29 cellular contexts compared by ENCODE assay signal in the genomic region with DNA sequence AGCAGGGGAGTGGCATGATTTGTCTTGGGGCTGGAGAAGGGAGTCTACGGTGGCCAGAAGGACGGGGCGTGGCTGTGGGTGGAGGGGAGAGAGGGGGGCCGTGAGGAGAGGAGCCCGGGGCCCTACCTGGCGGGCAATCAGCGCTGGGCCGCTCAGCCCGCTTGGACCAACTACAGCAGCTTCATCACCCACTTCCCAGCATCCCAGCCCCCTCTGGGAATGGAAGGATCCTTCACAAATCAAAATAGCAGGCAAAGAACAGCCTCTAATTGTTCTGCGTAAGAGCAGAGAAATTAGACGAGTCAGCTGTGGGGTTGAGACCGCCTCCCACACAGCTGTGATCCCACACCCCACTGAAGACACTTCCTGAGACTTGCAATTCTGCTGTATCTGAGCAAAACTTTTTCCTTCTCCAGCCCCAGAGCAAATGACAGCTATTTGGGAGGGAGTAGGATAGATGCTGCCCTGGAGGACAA. TPM values are rescaled to one million over a fixed set of nuclear protein-coding genes. Genes with fewer than 3 reads are reported as not detected.
A peak's percentile ranks its signal among the peaks of the same experiment; 100 is the strongest.
DNase-seq lines count a peak whose midpoint lies in the region; ATAC-seq and TF ChIP-seq lines count a peak whose summit lies in the region.
"Had no signal": no experiment of that assay in that cellular context is flagged by ENCODE, and none has a peak within 500 bp of the region (broad histone marks: within the 10 kb centered on the region; RNA-seq: fewer than 3 reads in every experiment).

No MANE protein-coding gene starts in this region.

- H3K4me1 Mint-ChIP-seq in Caco-2 (ENCODE audit: low read depth, unreplicated experiment) (peaks cover 14% of the 10 kb centered on the region), WTC11 (0 out of 2 replicates have a peak, but pooled peaks cover 9% of the 10 kb centered on the region)
- H3K4me1 Mint-ChIP-seq in stimulated activated memory B cell treated with anti-CD40 and anti-IgM and Interleukin-4, amounts not matched to agents 10 μg/mL and 1 μg/mL and 100 μg/mL, for 72 hours = peaks cover 7% of the 10 kb centered on the region
- H3K4me1 Mint-ChIP-seq: activated B cell treated with CpG ODN at 0.5 μM for 24 hours had no signal

- no peaks in the 10 kb centered on the region for H3K9me3 ChIP-seq in Caco-2
- H3K9me3 ChIP-seq in OCI-LY7 (ENCODE audit: low read length) = no peaks in the 10 kb centered on the region
- H3K9me3 ChIP-seq: BLaER1, neutrophil had no signal

- H2AFZ ChIP-seq in OCI-LY7 (ENCODE audit: low read length) = no peak overlapping the region

- H3K27me3 ChIP-seq in Caco-2 (replicated peaks; ENCODE audit: control insufficient read depth, insufficient read depth, low read length) (no peaks in the 10 kb centered on the region), foreskin keratinocyte (peaks cover 20% of the 10 kb centered on the region)
- H3K27me3 ChIP-seq: BLaER1 had no signal

- H3K27me3 Mint-ChIP-seq in Caco-2 (ENCODE audit: insufficient read depth, unreplicated experiment) (no peaks in the 10 kb centered on the region), WTC11 (ENCODE audit: low read depth) (no peaks in the 10 kb centered on the region)
- H3K27me3 Mint-ChIP-seq in stimulated activated memory B cell treated with anti-CD40 and anti-IgM and Interleukin-4, amounts not matched to agents 10 μg/mL and 1 μg/mL and 100 μg/mL, for 72 hours = peaks cover 42% of the 10 kb centered on the region

- intact Hi-C loops in Caco-2 (cut with micrococcal nuclease; ENCODE audit: unreplicated experiment) (no loop called here), OCI-LY7 (cut with micrococcal nuclease; ENCODE audit: unreplicated experiment) (no loop called here)

- H3K36me3 Mint-ChIP-seq in Caco-2 (ENCODE audit: insufficient read depth, unreplicated experiment) (no peaks in the 10 kb centered on the region), WTC11 (no peaks in the 10 kb centered on the region)
- H3K36me3 Mint-ChIP-seq in stimulated activated memory B cell treated with anti-CD40 and anti-IgM and Interleukin-4, amounts not matched to agents 10 μg/mL and 1 μg/mL and 100 μg/mL, for 72 hours = no peaks in the 10 kb centered on the region
- H3K36me3 Mint-ChIP-seq: brain had no signal

- DNase-seq in Caco-2 (no peak), WTC11 (ENCODE audit: low spot score) (no peak), foreskin keratinocyte (no peak), omental fat pad (ENCODE audit: low spot score) (no peak), RPMI8226 (no peak), superior temporal gyrus (ENCODE audit: extremely low spot score) (no peak), OCI-LY7 (ENCODE audit: low spot score) (no peak)
- DNase-seq: activated B cell treated with CpG ODN at 0.5 μM for 24 hours; activated CD4-positive, alpha-beta T cell treated with anti-CD3 and anti-CD28 coated beads, Interleukin-2, amount 50 U/mL, for 4 hours; activated CD8-positive, alpha-beta memory T cell treated with anti-CD3 and anti-CD28 coated beads, Interleukin-2, amount 50 U/mL, for 48 hours; activated effector memory CD4-positive, alpha-beta T cell treated with Interleukin-2 at 50 U/mL for 16 hours; Calu3; effector CD4-positive, alpha-beta T cell; kidney; NCI-H1092; NCI-H1930; NCI-H345; OCI-M1; Right ventricle myocardium superior; substantia nigra; T1000 had no signal

- no peaks in the 10 kb centered on the region for H3K79me2 ChIP-seq in OCI-LY7 (ENCODE audit: insufficient read depth, low read depth, low read length)

- TF ChIP-seq CTCF in Caco-2 (IDR thresholded peaks at IDR 0.05; ENCODE audit: insufficient read depth in 1 of 2, low read depth in 1 of 2, low read length in 1 of 2, severe bottlenecking in 1 of 2, unreplicated experiment in 1 of 2) (no peak), WTC11 (IDR thresholded peaks at IDR 0.05) (no peak), foreskin keratinocyte (conservative IDR thresholded peaks at IDR 0.05) (no peak), omental fat pad (IDR thresholded peaks at IDR 0.05) (no peak), OCI-LY7 (conservative IDR thresholded peaks at IDR 0.05; ENCODE audit: low read length) (no peak)

- no peak overlapping the region for H3K27ac ChIP-seq in foreskin keratinocyte
- no peak overlapping the region for H3K27ac ChIP-seq in OCI-LY7 (ENCODE audit: low read depth, low read length, poor library complexity, severe bottlenecking)
- H3K27ac ChIP-seq: BLaER1, HL-60, neutrophil had no signal

- H3K4me3 Mint-ChIP-seq in Caco-2 (ENCODE audit: unreplicated experiment) = no peak overlapping the region
- no peak overlapping the region for H3K4me3 Mint-ChIP-seq in WTC11
- H3K4me3 Mint-ChIP-seq in stimulated activated memory B cell treated with anti-CD40 and anti-IgM and Interleukin-4, amounts not matched to agents 10 μg/mL and 1 μg/mL and 100 μg/mL, for 72 hours = no peak overlapping the region
- H3K4me3 Mint-ChIP-seq: activated B cell treated with CpG ODN at 0.5 μM for 24 hours, brain had no signal

- H3K27ac Mint-ChIP-seq in Caco-2 (ENCODE audit: unreplicated experiment) (peak overlapping the region; percentile 63), WTC11 (no peak overlapping the region)
- H3K27ac Mint-ChIP-seq in stimulated activated memory B cell treated with anti-CD40 and anti-IgM and Interleukin-4, amounts not matched to agents 10 μg/mL and 1 μg/mL and 100 μg/mL, for 72 hours = no peak overlapping the region
- H3K27ac Mint-ChIP-seq: activated B cell treated with CpG ODN at 0.5 μM for 24 hours had no signal

- ATAC-seq in WTC11 (peak; percentile 24; the same call in 1 of the 2 replicates), foreskin keratinocyte (peak; percentile 35), omental fat pad (ENCODE audit: low FRiP score) (peak; percentile 35)
- ATAC-seq in stimulated activated memory B cell treated with anti-CD40 and anti-IgM and Interleukin-4, amounts not matched to agents 10 μg/mL and 1 μg/mL and 100 μg/mL, for 72 hours = no peak
- ATAC-seq: HCT116, HepG2 had no signal

- no TSS peak for BruUV-seq in Caco-2 (replicated peaks; lab: Mats Ljungman, UMichigan)
- no TSS peak for BruUV-seq in OCI-LY7 (replicated peaks; lab: Mats Ljungman, UMichigan)

- CTCF ChIA-PET in Caco-2 (lab: Charles Lee) (no interaction called here), WTC11 (lab: Charles Lee) (interaction anchor here (1.0 to 2.9 kb wide), 3 partner anchors 9 to 71 kb away, joined by 3 to 15 read pairs (median 5); no protein-coding TSS in a partner anchor), OCI-LY7 (lab: Charles Lee; ENCODE audit: unreplicated experiment) (no interaction called here)

- POLR2A ChIA-PET in Caco-2 (lab: Charles Lee) = no interaction called here
- POLR2A ChIA-PET in WTC11 (lab: Charles Lee) = no interaction called here
- POLR2A ChIA-PET in OCI-LY7 (lab: Charles Lee) = no interaction called here

- no peaks in the 10 kb centered on the region for H3K9me2 ChIP-seq in OCI-LY7 (ENCODE audit: insufficient read depth, low read length)

- H4K20me1 ChIP-seq in OCI-LY7 (ENCODE audit: insufficient read depth, low read length) = no peaks in the 10 kb centered on the region; the same call in 1 of the 2 replicates
- H4K20me1 ChIP-seq: BLaER1 had no signal

- H3K36me3 ChIP-seq in Caco-2 (ENCODE audit: control insufficient read depth, insufficient read depth, low read length) = no peaks in the 10 kb centered on the region
- H3K36me3 ChIP-seq in OCI-LY7 (ENCODE audit: insufficient read depth, low read length) = no peaks in the 10 kb centered on the region
- H3K36me3 ChIP-seq: BLaER1, neutrophil had no signal

- H3K4me2 ChIP-seq in OCI-LY7 (ENCODE audit: low read length) = no peak overlapping the region
- H3K4me2 ChIP-seq: BLaER1 had no signal

- no peak overlapping the region for H3K4me3 ChIP-seq in Caco-2 (ENCODE audit: low read depth, low read length)
- no peak overlapping the region for H3K4me3 ChIP-seq in OCI-LY7 (ENCODE audit: low read depth, low read length, poor library complexity, severe bottlenecking)
- H3K4me3 ChIP-seq: BLaER1 had no signal

- H3K4me1 ChIP-seq in Caco-2 (peaks cover under 1% of the 10 kb centered on the region; the same call in 1 of the 2 replicates), foreskin keratinocyte (no peaks in the 10 kb centered on the region), OCI-LY7 (ENCODE audit: insufficient read depth, low read length, poor library complexity, severe bottlenecking) (no peaks in the 10 kb centered on the region)
- H3K4me1 ChIP-seq: BLaER1 had no signal

- H3K9me3 Mint-ChIP-seq in Caco-2 (ENCODE audit: unreplicated experiment) (peaks cover 12% of the 10 kb centered on the region), WTC11 (peaks cover 4% of the 10 kb centered on the region)
- H3K9me3 Mint-ChIP-seq in stimulated activated memory B cell treated with anti-CD40 and anti-IgM and Interleukin-4, amounts not matched to agents 10 μg/mL and 1 μg/mL and 100 μg/mL, for 72 hours = no peaks in the 10 kb centered on the region
- H3K9me3 Mint-ChIP-seq: activated B cell treated with CpG ODN at 0.5 μM for 24 hours, brain had no signal

TF ChIP-seq in WTC11, 78 proteins besides CTCF, POLR2A, EP300 and RAD21 (continues in another document):
- TF ChIP-seq ATF1 (CRISPR knock-in tag; IDR thresholded peaks at IDR 0.05) = no peak
- no peak for TF ChIP-seq PRRX2 (CRISPR knock-in tag; IDR thresholded peaks at IDR 0.05)
- no peak for TF ChIP-seq JUN (CRISPR knock-in tag; IDR thresholded peaks at IDR 0.05)
- no peak for TF ChIP-seq ZNF416 (CRISPR knock-in tag; IDR thresholded peaks at IDR 0.05)
- TF ChIP-seq ETV6 (CRISPR knock-in tag; IDR thresholded peaks at IDR 0.05) = no peak
- no peak for TF ChIP-seq CREB1 (CRISPR knock-in tag; IDR thresholded peaks at IDR 0.05)
- TF ChIP-seq SMAD3 (CRISPR knock-in tag; IDR thresholded peaks at IDR 0.05; ENCODE audit: borderline replicate concordance) = no peak
- TF ChIP-seq NR2C2 (CRISPR knock-in tag; IDR thresholded peaks at IDR 0.05) = no peak
- no peak for TF ChIP-seq MYBL2 (CRISPR knock-in tag; IDR thresholded peaks at IDR 0.05)
- TF ChIP-seq, protein P1, sequence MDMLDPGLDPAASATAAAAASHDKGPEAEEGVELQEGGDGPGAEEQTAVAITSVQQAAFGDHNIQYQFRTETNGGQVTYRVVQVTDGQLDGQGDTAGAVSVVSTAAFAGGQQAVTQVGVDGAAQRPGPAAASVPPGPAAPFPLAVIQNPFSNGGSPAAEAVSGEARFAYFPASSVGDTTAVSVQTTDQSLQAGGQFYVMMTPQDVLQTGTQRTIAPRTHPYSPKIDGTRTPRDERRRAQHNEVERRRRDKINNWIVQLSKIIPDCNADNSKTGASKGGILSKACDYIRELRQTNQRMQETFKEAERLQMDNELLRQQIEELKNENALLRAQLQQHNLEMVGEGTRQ (CRISPR knock-in tag; IDR thresholded peaks at IDR 0.05) = no peak

RNA-seq across cellular contexts. Expression of gene OPRD1, which starts 43.5 kb away (rescaled TPM):
- 0.07 and 0.12 TPM in 2 replicates for total RNA-seq in Caco-2 (2022)
- 2.2 to 3.1 TPM (median 2.5 TPM) in 3 replicates for total RNA-seq in WTC11 (2021)
- not detected in 2 replicates for total RNA-seq in foreskin keratinocyte
- not detected in 2 replicates for polyA plus RNA-seq in foreskin keratinocyte
- not detected for total RNA-seq in omental fat pad
- not detected in 2 replicates for total RNA-seq in OCI-LY7 (2014; rRNA removed; shearing (Covaris generic))
- not detected in 2 replicates for total RNA-seq in OCI-LY7 (2022)
- total RNA-seq: activated B cell treated with CpG ODN at 0.5 μM for 24 hours, kidney, Right ventricle myocardium superior had no signal
- polyA plus RNA-seq: esophagus had no signal

RNA-seq across cellular contexts. Expression of gene EPB41, which starts 58.9 kb away (rescaled TPM):
- total RNA-seq in Caco-2 (2022) = 29.5 and 29.8 TPM in 2 replicates
- 80.6 to 85.0 TPM (median 81.2 TPM) in 3 replicates for total RNA-seq in WTC11 (2021)
- 16.1 and 16.8 TPM in 2 replicates for total RNA-seq in foreskin keratinocyte
- polyA plus RNA-seq in foreskin keratinocyte = 3.3 and 3.7 TPM in 2 replicates
- 10 to 100 TPM; 28.8 to 57.6 (median 43.2) TPM for total RNA-seq in omental fat pad
- total RNA-seq in OCI-LY7 (2014; rRNA removed; shearing (Covaris generic)) = 103 and 109 TPM in 2 replicates
- 102 and 123 TPM in 2 replicates for total RNA-seq in OCI-LY7 (2022)
